ENCODE assay signal across 22 cellular contexts in genomic region chr5:76163111-76163628, GRCh38.
"Had no signal": no experiment of that assay in that cellular context is flagged by ENCODE, and none has a peak within 500 bp of the region (broad histone marks: within the 10 kb centered on the region; RNA-seq: fewer than 3 reads in every experiment).

No MANE protein-coding gene starts in this region.

- DNase-seq: Kasumi-1, MG63, NCI-H1092 treated with DMSO at 0.1 percent for 48 hours, NCI-H1436, NCI-H187, NCI-H2029, NCI-H2081 treated with DMSO at 0.1 percent for 48 hours, NCI-H2171, NCI-H226, NCI-H446, NCI-H510A, NCI-H524 treated with DMSO at 0.1 percent for 48 hours, NCI-H69, NCI-H774, SHP77 had no signal

- H3K4me3 ChIP-seq: K562, MG63 had no signal

- FAIRE-seq: HTR-8/SVneo, K562 had no signal

- H3K36me3 Mint-ChIP-seq: IgD-negative memory B cell had no signal

- H3K27ac ChIP-seq: HL-60, KMS-11, RWPE1 had no signal

- H3K36me3 ChIP-seq: MG63 had no signal

- ATAC-seq: K562, Panc1 had no signal

- H3K9me3 ChIP-seq: MG63 had no signal

- H3K27me3 ChIP-seq: MG63 had no signal

- H3K4me1 Mint-ChIP-seq: IgD-negative memory B cell had no signal

- H3K4me2 ChIP-seq: KMS-11 had no signal

- H3K9ac ChIP-seq: KMS-11 had no signal

- H3K4me3 Mint-ChIP-seq: IgD-negative memory B cell had no signal

- H3K27ac Mint-ChIP-seq: IgD-negative memory B cell had no signal
